1 cellular context compared by ENCODE assay signal in the genomic region with DNA sequence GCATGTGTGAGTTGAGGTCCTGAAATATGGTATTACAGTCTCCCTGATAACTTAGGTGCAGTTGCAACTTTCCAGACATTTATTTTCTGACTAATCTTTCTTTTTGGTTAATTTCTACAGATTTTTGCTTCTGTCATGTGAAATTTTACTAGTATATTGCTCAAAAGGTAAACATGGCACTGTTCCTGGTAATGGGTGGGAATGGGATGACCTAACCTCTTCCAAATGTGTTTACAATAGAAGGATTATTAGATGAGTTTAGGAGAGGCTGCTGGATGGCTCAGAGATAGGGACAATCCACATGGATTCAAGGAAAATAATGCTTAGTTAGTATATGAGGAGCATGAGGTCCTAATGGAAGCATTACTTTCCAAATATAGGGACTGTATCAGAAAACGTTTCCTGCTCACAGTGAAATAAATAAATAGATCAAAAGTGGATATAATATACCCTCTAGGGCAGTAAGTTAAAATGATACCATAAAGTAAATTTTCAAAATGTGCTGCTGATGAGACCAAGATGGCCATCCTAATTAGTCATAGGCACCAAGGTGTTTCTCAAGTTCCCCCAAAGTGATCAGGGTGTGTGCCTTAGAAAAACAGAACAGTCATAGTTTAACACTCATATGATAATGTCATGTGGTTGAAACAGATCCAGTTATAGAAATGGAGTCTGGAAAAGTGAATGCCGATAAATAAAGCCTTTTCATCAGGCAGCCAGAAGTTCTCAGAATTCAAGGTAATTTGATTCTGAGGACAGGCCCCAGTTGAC.
TF ChIP-seq lines count a peak whose summit lies in the region.

No MANE protein-coding gene starts in this region.

TF ChIP-seq in GM23338, 12 proteins besides CTCF, POLR2A, EP300 and RAD21:
- TF ChIP-seq, protein P1, sequence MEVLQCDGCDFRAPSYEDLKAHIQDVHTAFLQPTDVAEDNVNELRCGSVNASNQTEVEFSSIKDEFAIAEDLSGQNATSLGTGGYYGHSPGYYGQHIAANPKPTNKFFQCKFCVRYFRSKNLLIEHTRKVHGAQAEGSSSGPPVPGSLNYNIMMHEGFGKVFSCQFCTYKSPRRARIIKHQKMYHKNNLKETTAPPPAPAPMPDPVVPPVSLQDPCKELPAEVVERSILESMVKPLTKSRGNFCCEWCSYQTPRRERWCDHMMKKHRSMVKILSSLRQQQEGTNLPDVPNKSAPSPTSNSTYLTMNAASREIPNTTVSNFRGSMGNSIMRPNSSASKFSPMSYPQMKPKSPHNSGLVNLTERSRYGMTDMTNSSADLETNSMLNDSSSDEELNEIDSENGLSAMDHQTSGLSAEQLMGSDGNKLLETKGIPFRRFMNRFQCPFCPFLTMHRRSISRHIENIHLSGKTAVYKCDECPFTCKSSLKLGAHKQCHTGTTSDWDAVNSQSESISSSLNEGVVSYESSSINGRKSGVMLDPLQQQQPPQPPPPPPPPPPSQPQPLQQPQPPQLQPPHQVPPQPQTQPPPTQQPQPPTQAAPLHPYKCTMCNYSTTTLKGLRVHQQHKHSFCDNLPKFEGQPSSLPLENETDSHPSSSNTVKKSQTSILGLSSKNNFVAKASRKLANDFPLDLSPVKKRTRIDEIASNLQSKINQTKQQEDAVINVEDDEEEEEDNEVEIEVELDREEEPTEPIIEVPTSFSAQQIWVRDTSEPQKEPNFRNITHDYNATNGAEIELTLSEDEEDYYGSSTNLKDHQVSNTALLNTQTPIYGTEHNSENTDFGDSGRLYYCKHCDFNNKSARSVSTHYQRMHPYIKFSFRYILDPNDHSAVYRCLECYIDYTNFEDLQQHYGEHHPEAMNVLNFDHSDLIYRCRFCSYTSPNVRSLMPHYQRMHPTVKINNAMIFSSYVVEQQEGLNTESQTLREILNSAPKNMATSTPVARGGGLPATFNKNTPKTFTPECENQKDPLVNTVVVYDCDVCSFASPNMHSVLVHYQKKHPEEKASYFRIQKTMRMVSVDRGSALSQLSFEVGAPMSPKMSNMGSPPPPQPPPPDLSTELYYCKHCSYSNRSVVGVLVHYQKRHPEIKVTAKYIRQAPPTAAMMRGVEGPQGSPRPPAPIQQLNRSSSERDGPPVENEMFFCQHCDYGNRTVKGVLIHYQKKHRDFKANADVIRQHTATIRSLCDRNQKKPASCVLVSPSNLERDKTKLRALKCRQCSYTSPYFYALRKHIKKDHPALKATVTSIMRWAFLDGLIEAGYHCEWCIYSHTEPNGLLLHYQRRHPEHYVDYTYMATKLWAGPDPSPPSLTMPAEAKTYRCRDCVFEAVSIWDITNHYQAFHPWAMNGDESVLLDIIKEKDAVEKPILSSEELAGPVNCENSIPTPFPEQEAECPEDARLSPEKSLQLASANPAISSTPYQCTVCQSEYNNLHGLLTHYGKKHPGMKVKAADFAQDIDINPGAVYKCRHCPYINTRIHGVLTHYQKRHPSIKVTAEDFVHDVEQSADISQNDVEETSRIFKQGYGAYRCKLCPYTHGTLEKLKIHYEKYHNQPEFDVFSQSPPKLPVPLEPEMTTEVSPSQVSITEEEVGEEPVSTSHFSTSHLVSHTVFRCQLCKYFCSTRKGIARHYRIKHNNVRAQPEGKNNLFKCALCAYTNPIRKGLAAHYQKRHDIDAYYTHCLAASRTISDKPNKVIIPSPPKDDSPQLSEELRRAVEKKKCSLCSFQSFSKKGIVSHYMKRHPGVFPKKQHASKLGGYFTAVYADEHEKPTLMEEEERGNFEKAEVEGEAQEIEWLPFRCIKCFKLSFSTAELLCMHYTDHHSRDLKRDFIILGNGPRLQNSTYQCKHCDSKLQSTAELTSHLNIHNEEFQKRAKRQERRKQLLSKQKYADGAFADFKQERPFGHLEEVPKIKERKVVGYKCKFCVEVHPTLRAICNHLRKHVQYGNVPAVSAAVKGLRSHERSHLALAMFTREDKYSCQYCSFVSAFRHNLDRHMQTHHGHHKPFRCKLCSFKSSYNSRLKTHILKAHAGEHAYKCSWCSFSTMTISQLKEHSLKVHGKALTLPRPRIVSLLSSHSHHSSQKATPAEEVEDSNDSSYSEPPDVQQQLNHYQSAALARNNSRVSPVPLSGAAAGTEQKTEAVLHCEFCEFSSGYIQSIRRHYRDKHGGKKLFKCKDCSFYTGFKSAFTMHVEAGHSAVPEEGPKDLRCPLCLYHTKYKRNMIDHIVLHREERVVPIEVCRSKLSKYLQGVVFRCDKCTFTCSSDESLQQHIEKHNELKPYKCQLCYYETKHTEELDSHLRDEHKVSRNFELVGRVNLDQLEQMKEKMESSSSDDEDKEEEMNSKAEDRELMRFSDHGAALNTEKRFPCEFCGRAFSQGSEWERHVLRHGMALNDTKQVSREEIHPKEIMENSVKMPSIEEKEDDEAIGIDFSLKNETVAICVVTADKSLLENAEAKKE (CRISPR knock-in tag; IDR thresholded peaks at IDR 0.05) = no peak
- no peak for TF ChIP-seq CREB1 (CRISPR knock-in tag; IDR thresholded peaks at IDR 0.05; ENCODE audit: low read depth)
- TF ChIP-seq ZNF331 (CRISPR knock-in tag; IDR thresholded peaks at IDR 0.05; ENCODE audit: low read depth) = no peak
- TF ChIP-seq ZNF114 (CRISPR knock-in tag; IDR thresholded peaks at IDR 0.05) = no peak
- no peak for TF ChIP-seq EZH2phosphoT487 (IDR thresholded peaks at IDR 0.05; ENCODE audit: unreplicated experiment)
- TF ChIP-seq, protein P2, sequence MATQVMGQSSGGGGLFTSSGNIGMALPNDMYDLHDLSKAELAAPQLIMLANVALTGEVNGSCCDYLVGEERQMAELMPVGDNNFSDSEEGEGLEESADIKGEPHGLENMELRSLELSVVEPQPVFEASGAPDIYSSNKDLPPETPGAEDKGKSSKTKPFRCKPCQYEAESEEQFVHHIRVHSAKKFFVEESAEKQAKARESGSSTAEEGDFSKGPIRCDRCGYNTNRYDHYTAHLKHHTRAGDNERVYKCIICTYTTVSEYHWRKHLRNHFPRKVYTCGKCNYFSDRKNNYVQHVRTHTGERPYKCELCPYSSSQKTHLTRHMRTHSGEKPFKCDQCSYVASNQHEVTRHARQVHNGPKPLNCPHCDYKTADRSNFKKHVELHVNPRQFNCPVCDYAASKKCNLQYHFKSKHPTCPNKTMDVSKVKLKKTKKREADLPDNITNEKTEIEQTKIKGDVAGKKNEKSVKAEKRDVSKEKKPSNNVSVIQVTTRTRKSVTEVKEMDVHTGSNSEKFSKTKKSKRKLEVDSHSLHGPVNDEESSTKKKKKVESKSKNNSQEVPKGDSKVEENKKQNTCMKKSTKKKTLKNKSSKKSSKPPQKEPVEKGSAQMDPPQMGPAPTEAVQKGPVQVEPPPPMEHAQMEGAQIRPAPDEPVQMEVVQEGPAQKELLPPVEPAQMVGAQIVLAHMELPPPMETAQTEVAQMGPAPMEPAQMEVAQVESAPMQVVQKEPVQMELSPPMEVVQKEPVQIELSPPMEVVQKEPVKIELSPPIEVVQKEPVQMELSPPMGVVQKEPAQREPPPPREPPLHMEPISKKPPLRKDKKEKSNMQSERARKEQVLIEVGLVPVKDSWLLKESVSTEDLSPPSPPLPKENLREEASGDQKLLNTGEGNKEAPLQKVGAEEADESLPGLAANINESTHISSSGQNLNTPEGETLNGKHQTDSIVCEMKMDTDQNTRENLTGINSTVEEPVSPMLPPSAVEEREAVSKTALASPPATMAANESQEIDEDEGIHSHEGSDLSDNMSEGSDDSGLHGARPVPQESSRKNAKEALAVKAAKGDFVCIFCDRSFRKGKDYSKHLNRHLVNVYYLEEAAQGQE (IDR thresholded peaks at IDR 0.05; ENCODE audit: unreplicated experiment) = no peak
